ENCODE assay signal across 22 cellular contexts in genomic region chr7:53422291-53422690, GRCh38.
"Had no signal": no experiment of that assay in that cellular context is flagged by ENCODE, and none has a peak within 500 bp of the region (broad histone marks: within the 10 kb centered on the region; RNA-seq: fewer than 3 reads in every experiment).

No MANE protein-coding gene starts in this region.

- H3K27me3 ChIP-seq: foreskin keratinocyte, vagina had no signal

- DNase-seq: activated B cell treated with CpG ODN at 0.5 μM for 24 hours; activated CD4-positive, alpha-beta memory T cell treated with anti-CD3 and anti-CD28 coated beads for 36 hours; activated CD4-positive, alpha-beta T cell treated with anti-CD3 and anti-CD28 coated beads for 36 hours; activated effector memory CD4-positive, alpha-beta T cell treated with Interleukin-2 at 50 U/mL for 16 hours; activated naive CD4-positive, alpha-beta T cell treated with anti-CD3 and anti-CD28 coated beads for 36 hours; activated T-cell treated with anti-CD3 and anti-CD28 coated beads, Interleukin-2, amount 50 U/mL, for 72 hours; amygdala; effector CD4-positive, alpha-beta T cell; erythroblast; foreskin keratinocyte; immature natural killer cell; mucosa of descending colon; occipital lobe; small intestine; stimulated activated CD4-positive, alpha-beta T cell treated with anti-CD3 and anti-CD28 coated beads, Interleukin-2, amount 100 ng/mL, for 48 hours; stimulated activated CD8-positive, alpha-beta memory T cell treated with anti-CD3 and anti-CD28 coated beads, Interleukin-4, amount 100 ng/mL, for 48 hours; stimulated activated naive B cell treated with anti-CD40 and anti-IgM and Interleukin-4, amounts not matched to agents 10 μg/mL and 1 μg/mL and 100 μg/mL, for 72 hours; T-helper 17 cell; trophoblast cell had no signal

- ATAC-seq: activated CD4-positive, alpha-beta T cell treated with anti-CD3 and anti-CD28 coated beads for 36 hours; activated T-cell treated with anti-CD3 and anti-CD28 coated beads, Interleukin-2, amount 50 U/mL, for 72 hours; foreskin keratinocyte; mucosa of descending colon; sciatic nerve; stimulated activated naive B cell treated with anti-CD40 and anti-IgM and Interleukin-4, amounts not matched to agents 10 μg/mL and 1 μg/mL and 100 μg/mL, for 72 hours; T-helper 17 cell had no signal

- H3K4me3 ChIP-seq: mucosa of descending colon, vagina had no signal

- H3K9me3 ChIP-seq: vagina had no signal

- FAIRE-seq: endometrium, small intestine had no signal

- H3K4me1 ChIP-seq: foreskin keratinocyte, vagina had no signal

- H3K27ac ChIP-seq: foreskin keratinocyte, vagina had no signal

- H3K36me3 ChIP-seq: vagina had no signal
